In the genomic region with DNA sequence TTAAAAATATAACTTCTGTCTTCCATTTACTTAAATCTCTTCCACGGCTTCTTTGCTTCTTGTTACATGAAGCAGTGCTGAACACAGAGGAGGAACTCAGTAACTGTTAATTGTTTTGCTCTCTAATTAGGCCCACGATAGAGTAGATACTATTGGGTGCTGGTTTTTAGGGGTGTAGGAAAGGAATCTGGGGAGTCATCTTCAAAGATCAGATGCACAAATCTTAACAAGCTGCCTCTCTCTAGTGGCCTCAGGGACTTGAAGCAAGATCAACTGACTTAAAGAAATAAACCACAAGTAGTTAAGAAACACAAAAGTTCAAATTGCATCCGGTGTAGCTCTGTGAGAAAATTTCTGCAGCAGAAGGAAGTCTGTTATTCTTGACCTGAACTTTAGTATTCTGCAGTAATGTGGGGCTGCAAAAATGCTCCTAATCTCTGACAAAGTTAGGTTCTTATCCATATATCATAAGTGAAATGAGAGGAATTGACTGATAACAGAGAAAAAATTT, we compare ENCODE assay signal across 8 cellular contexts. TPM values are rescaled to one million over a fixed set of nuclear protein-coding genes. Genes with fewer than 3 reads are reported as not detected.
DNase-seq lines count a peak whose midpoint lies in the region; ATAC-seq and TF ChIP-seq lines count a peak whose summit lies in the region.

No MANE protein-coding gene starts in this region.

- WGBS in thymus = 13% methylated on average over 3 of the region's 3 CpGs

- H3K27me3 Mint-ChIP-seq in effector memory CD8-positive, alpha-beta T cell = peaks cover 0 to 8% of the 10 kb centered on the region in 2 donors

- TF ChIP-seq CTCF in Loucy (conservative IDR thresholded peaks at IDR 0.05; ENCODE audit: low read length) = no peak

- peak overlapping the region; percentile 17 to 62 for H3K4me3 Mint-ChIP-seq in effector memory CD8-positive, alpha-beta T cell

- H3K9me3 Mint-ChIP-seq in effector memory CD8-positive, alpha-beta T cell = peaks cover 0 to 2% of the 10 kb centered on the region in 2 donors

- H3K4me1 Mint-ChIP-seq in effector memory CD8-positive, alpha-beta T cell (ENCODE audit: low read depth in 2 of 2) = peaks cover 29 to 49% of the 10 kb centered on the region in 2 donors

- H3K27me3 ChIP-seq in Loucy (ENCODE audit: insufficient read depth, low read length, poor library complexity, severe bottlenecking) (no peaks in the 10 kb centered on the region), thymus (ENCODE audit: control insufficient read depth, insufficient read depth) (no peaks in the 10 kb centered on the region)

- H3K36me3 Mint-ChIP-seq in effector memory CD8-positive, alpha-beta T cell (ENCODE audit: insufficient read depth) = no peaks in the 10 kb centered on the region

- peak overlapping the region; percentile 92 for H3K27ac ChIP-seq in thymus (ENCODE audit: low read depth)

- H3K9ac ChIP-seq in Loucy (ENCODE audit: low read depth, low read length, poor library complexity, severe bottlenecking) = peak overlapping the region; percentile 54

- DNase-seq in EL (peak; percentile 64), HPDE6-E6E7 (ENCODE audit: extremely low spot score) (no peak), SK-N-DZ (ENCODE audit: low spot score) (no peak), NCI-H1105 (lab: John Stamatoyannopoulos, UW) (no peak)
- no peak for DNase-seq in effector memory CD8-positive, alpha-beta T cell

- peak overlapping the region; percentile 85 to 86 for H3K27ac Mint-ChIP-seq in effector memory CD8-positive, alpha-beta T cell

- H3K36me3 ChIP-seq in Loucy (ENCODE audit: insufficient read depth, low read length) = no peaks in the 10 kb centered on the region
- H3K36me3 ChIP-seq in thymus (ENCODE audit: control insufficient read depth, insufficient read depth) = no peaks in the 10 kb centered on the region

- peak overlapping the region; percentile 78 for H3K4me2 ChIP-seq in Loucy (ENCODE audit: low read depth, low read length, poor library complexity, severe bottlenecking)

- no peaks in the 10 kb centered on the region for H3K9me2 ChIP-seq in Loucy (replicated peaks; ENCODE audit: low read depth, low read length)

- H3F3A ChIP-seq in Loucy (ENCODE audit: low read depth) = peaks cover 15% of the 10 kb centered on the region

- H2AFZ ChIP-seq in Loucy (ENCODE audit: low read length) = peak overlapping the region; percentile 71; the same call in 1 of the 2 replicates

- H3K4me3 ChIP-seq in Loucy (ENCODE audit: low read length, poor library complexity, severe bottlenecking) (peak overlapping the region; percentile 61), thymus (ENCODE audit: low read length) (peak overlapping the region; percentile 42)

- no peaks in the 10 kb centered on the region for H3K79me2 ChIP-seq in Loucy (ENCODE audit: insufficient read depth, low read length)

- no peaks in the 10 kb centered on the region for H4K20me1 ChIP-seq in Loucy (ENCODE audit: insufficient read depth, low read length, poor library complexity, severe bottlenecking)

- peaks cover 11% of the 10 kb centered on the region; the same call in 1 of the 2 replicates for H3K9me3 ChIP-seq in Loucy (ENCODE audit: insufficient read depth, low read depth, low read length)
- no peaks in the 10 kb centered on the region for H3K9me3 ChIP-seq in thymus (ENCODE audit: control insufficient read depth)

- ATAC-seq in GM21447 (IDR thresholded peaks at IDR 0.05; ENCODE audit: unreplicated experiment) = peak; percentile 84
- peak; percentile 55 for ATAC-seq in effector memory CD8-positive, alpha-beta T cell (replicated peaks)

- H3K4me1 ChIP-seq in Loucy (ENCODE audit: insufficient read depth, low read length, poor library complexity, severe bottlenecking) = peaks cover 57% of the 10 kb centered on the region
- peaks cover 26% of the 10 kb centered on the region for H3K4me1 ChIP-seq in thymus (ENCODE audit: control insufficient read depth, insufficient read depth, low read length)

RNA-seq across cellular contexts. Expression of a gene that starts 51.6 kb away (rescaled TPM):
- polyA plus RNA-seq in thymus = 16.5 TPM
- polyA plus RNA-seq in SK-N-DZ (2014; cell fraction: cytosol; rRNA removed) = 36.1 and 40.3 TPM in 2 replicates
- polyA plus RNA-seq in SK-N-DZ (2014; cell fraction: nucleus; rRNA removed) = 24.1 and 26.0 TPM in 2 replicates
